Comparison of ENCODE assay signal across 8 cellular contexts in genomic region chr1:29180497-29181412, GRCh38. TPM values are rescaled to one million over a fixed set of nuclear protein-coding genes. Genes with fewer than 3 reads are reported as not detected.
A peak's percentile ranks its signal among the peaks of the same experiment; 100 is the strongest.
DNase-seq lines count a peak whose midpoint lies in the region; ATAC-seq and TF ChIP-seq lines count a peak whose summit lies in the region.

No MANE protein-coding gene starts in this region.

- peaks cover 19% of the 10 kb centered on the region for H3K4me1 ChIP-seq in PC-3 (ENCODE audit: insufficient read depth, low read length)

- peaks cover 17% of the 10 kb centered on the region for H3K36me3 ChIP-seq in PC-3 (ENCODE audit: low read depth, low read length)

- ATAC-seq in GM18907 (IDR thresholded peaks at IDR 0.05; ENCODE audit: unreplicated experiment) = peak; percentile 5
- ATAC-seq in PC-3 = peak; percentile 11
- ATAC-seq in memory B cell (ENCODE audit: low read depth) = no peak
- ATAC-seq in GM21360 (IDR thresholded peaks at IDR 0.05; ENCODE audit: unreplicated experiment) = no peak

- peaks cover 44% of the 10 kb centered on the region for H4K20me1 ChIP-seq in PC-3 (ENCODE audit: low read length)

- intact Hi-C loops in PC-3 (cut with micrococcal nuclease) = loop anchor here (5.0 to 10.0 kb wide), 2 partner anchors 58 to 136 kb away; partner anchors contain the start of gene TMEM200B

- H3K4me1 Mint-ChIP-seq in chondrocyte (ENCODE audit: low read depth) (peaks cover 40% of the 10 kb centered on the region), memory B cell (peaks cover 27% of the 10 kb centered on the region)

- H3F3A ChIP-seq in PC-3 (ENCODE audit: low read length, unreplicated experiment) = no peaks in the 10 kb centered on the region

- H3K27me3 Mint-ChIP-seq in chondrocyte (ENCODE audit: low read depth) (no peaks in the 10 kb centered on the region), memory B cell (no peaks in the 10 kb centered on the region)

- H3K27me3 ChIP-seq in PC-3 (ENCODE audit: low read length) = no peaks in the 10 kb centered on the region

- TSS peak; percentile 39 for BruUV-seq in PC-3 (replicated peaks; lab: Mats Ljungman, UMichigan)

- H3K4me3 ChIP-seq in AG04449 (ENCODE audit: low read depth, low read length) (peak overlapping the region; percentile 95), PC-3 (ENCODE audit: low read length) (peak overlapping the region; percentile 90)

- TF ChIP-seq CTCF in AG04449 (IDR thresholded peaks at IDR 0.05; ENCODE audit: insufficient read depth, low read length, missing control alignments) (no peak), PC-3 (conservative IDR thresholded peaks at IDR 0.05; ENCODE audit: low read depth, low read length) (no peak), chondrocyte (IDR thresholded peaks at IDR 0.05) (no peak)

- CTCF ChIA-PET in AG04449 (lab: Yijun Ruan, JAX) = interaction anchor here (0.7 to 11.3 kb wide), 21 partner anchors 7 to 302 kb away, joined by 3 to 216 read pairs (median 4); partner anchors contain the start of gene TMEM200B
- CTCF ChIA-PET in PC-3 (lab: Charles Lee) = interaction anchor here (0.5 to 1.6 kb wide), 3 partner anchors 16 to 924 kb away, joined by 3 to 14 read pairs (median 12); no protein-coding TSS in a partner anchor

- no peaks in the 10 kb centered on the region for H3K9me3 ChIP-seq in PC-3 (ENCODE audit: low read length)

- DNase-seq in AG04449 (ENCODE audit: low read depth, low spot score) = no peak
- peak; percentile 33 for DNase-seq in PC-3
- no peak for DNase-seq in chondrocyte (ENCODE audit: low spot score)
- DNase-seq in memory B cell (ENCODE audit: low spot score in 2 of 2) = no peak
- DNase-seq in ureter (ENCODE audit: low spot score) = peak; percentile 58
- no peak for DNase-seq in SKM-1 treated with dmso at 0.1 percent for 144 hours (lab: John Stamatoyannopoulos, UW; ENCODE audit: unreplicated experiment)

- H3K4me3 Mint-ChIP-seq in chondrocyte (ENCODE audit: unreplicated experiment) (peak overlapping the region; percentile 93), memory B cell (peak overlapping the region; percentile 95)

- H2AFZ ChIP-seq in PC-3 (ENCODE audit: low read length) = peak overlapping the region; percentile 90

- H3K9me3 Mint-ChIP-seq in chondrocyte (ENCODE audit: low read depth) (no peaks in the 10 kb centered on the region), memory B cell (no peaks in the 10 kb centered on the region)

- no peaks in the 10 kb centered on the region for H3K9me2 ChIP-seq in PC-3 (replicated peaks; ENCODE audit: low read length)

- peaks cover 59% of the 10 kb centered on the region for H3K79me2 ChIP-seq in PC-3 (ENCODE audit: low read length)

- H3K9ac ChIP-seq in PC-3 (ENCODE audit: low read length) = peak overlapping the region; percentile 100

- peak overlapping the region; percentile 91 for H3K27ac ChIP-seq in PC-3 (ENCODE audit: low read length)

- POLR2A ChIA-PET in AG04449 (lab: Yijun Ruan, JAX) (interaction anchor here (0.5 to 2.0 kb wide), 8 partner anchors 10 to 600 kb away, joined by 3 to 15 read pairs (median 6); partner anchors contain the start of gene TMEM200B), PC-3 (lab: Charles Lee; ENCODE audit: unreplicated experiment) (interaction anchor here (0.7 kb wide), 2 partner anchors 104 to 1011 kb away, joined by 3 to 4 read pairs; no protein-coding TSS in a partner anchor)

- peak overlapping the region; percentile 94 for H3K4me2 ChIP-seq in PC-3 (ENCODE audit: low read length)

- H3K27ac Mint-ChIP-seq in chondrocyte (ENCODE audit: unreplicated experiment) (peak overlapping the region; percentile 98), memory B cell (peak overlapping the region; percentile 97)

- H3K36me3 Mint-ChIP-seq in chondrocyte (ENCODE audit: low read depth) (peaks cover 3% of the 10 kb centered on the region), memory B cell (peaks cover 9% of the 10 kb centered on the region)

RNA-seq across cellular contexts. Expression of gene SRSF4, which starts 0.9 kb away (rescaled TPM):
- total RNA-seq in PC-3 (2014; rRNA removed) = 62.0 and 78.2 TPM in 2 replicates
- 49.1 to 65.2 TPM (median 50.1 TPM) in 3 replicates for total RNA-seq in chondrocyte
- 96.0 TPM for total RNA-seq in ureter

RNA-seq across cellular contexts. Expression of gene MECR, which starts 50.0 kb away (rescaled TPM):
- total RNA-seq in PC-3 (2014; rRNA removed) (25.3 and 30.5 TPM in 2 replicates), chondrocyte (15.2 to 24.5 TPM (median 15.6 TPM) in 3 replicates), ureter (49.0 TPM)

RNA-seq across cellular contexts. Expression of gene PTPRU, which starts 55.6 kb away (rescaled TPM):
- total RNA-seq in PC-3 (2014; rRNA removed) (25.7 and 31.4 TPM in 2 replicates), chondrocyte (12.6 to 20.7 TPM (median 14.8 TPM) in 3 replicates), ureter (100 TPM)

RNA-seq across cellular contexts. Expression of gene TMEM200B, which starts 57.1 kb away (rescaled TPM):
- total RNA-seq in PC-3 (2014; rRNA removed) (9.0 and 9.3 TPM in 2 replicates), chondrocyte (11.7 to 15.4 TPM (median 13.8 TPM) in 3 replicates), ureter (16.4 TPM)

Comparison
In these comparisons a context has a peak if more than half of its experiments do, and no peak if none do; other contexts are left out.
1. DNase-seq: peak in PC-3 (single experiment) and ureter (single experiment); none in AG04449 (single experiment), chondrocyte (single experiment), memory B cell (0 of 2) and SKM-1 treated with dmso at 0.1 percent for 144 hours (single experiment).
2. ATAC-seq: peak in GM18907 (single experiment) and PC-3 (single experiment); none in memory B cell (single experiment) and GM21360 (single experiment).